In the genomic region with DNA sequence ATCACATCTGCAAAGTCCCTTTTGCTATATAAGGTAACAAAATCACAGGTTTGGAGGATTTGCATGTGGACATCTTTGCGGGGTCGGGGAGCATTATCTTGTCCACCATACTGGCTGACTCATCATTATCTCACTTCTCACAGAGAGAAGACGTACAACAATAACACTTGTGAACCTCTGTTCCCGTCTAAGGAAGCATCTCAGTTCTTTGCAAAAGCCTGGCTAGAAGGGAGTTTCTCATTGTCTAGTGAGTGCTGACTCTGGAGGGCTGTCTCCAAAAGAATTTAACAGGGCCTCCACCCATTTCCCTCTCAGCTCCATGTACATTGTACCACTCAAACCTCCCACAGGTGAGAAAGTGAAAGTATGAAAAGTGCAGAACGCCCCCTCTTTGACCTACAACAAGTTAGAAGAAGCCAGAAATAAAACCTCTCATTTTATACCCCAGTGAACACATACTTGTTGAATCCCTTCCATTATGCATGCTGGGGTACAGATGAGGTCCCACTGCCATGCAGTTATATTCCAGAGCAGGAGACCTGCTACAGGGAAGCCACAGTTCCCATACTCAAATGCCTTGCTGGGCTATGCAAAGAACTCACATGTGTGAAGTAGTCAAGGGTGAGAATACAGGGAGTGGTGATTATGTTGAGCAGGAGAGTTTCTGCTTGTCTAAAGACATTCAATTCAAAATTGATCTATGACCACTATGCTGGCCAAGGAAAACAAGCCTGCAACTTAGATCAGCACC, we compare ENCODE assay signal across 10 cellular contexts.
DNase-seq lines count a peak whose midpoint lies in the region; ATAC-seq and TF ChIP-seq lines count a peak whose summit lies in the region.
"Had no signal": no experiment of that assay in that cellular context is flagged by ENCODE, and none has a peak within 500 bp of the region (broad histone marks: within the 10 kb centered on the region; RNA-seq: fewer than 3 reads in every experiment).

No MANE protein-coding gene starts in this region.

- DNase-seq in naive B cell, result no peak
- no peak for DNase-seq in SKM-1 (lab: John Stamatoyannopoulos, UW; ENCODE audit: unreplicated experiment)
- no peak for DNase-seq in NCI-H146 (lab: John Stamatoyannopoulos, UW)
- DNase-seq in HK-2 (ENCODE audit: unreplicated experiment), result no peak
- DNase-seq in progenitor cell of endocrine pancreas (ENCODE audit: low spot score, unreplicated experiment), result no peak
- DNase-seq: kidney, NCI-H2171 had no signal

- H3K27me3 Mint-ChIP-seq in IgD-negative memory B cell (no peaks in the 10 kb centered on the region), naive B cell (no peaks in the 10 kb centered on the region), progenitor cell of endocrine pancreas (no peaks in the 10 kb centered on the region)

- ATAC-seq in GM18520 (IDR thresholded peaks at IDR 0.05; ENCODE audit: unreplicated experiment), result peak; percentile 59
- ATAC-seq in GM21723 (IDR thresholded peaks at IDR 0.05; ENCODE audit: unreplicated experiment), result peak; percentile 68
- peak in 1 of 2 donors; percentile 50 for ATAC-seq in naive B cell (ENCODE audit: low read depth in 2 of 2)

- H3K36me3 Mint-ChIP-seq in IgD-negative memory B cell, result peaks cover 7% of the 10 kb centered on the region
- peaks cover 7 to 25% of the 10 kb centered on the region in 2 donors for H3K36me3 Mint-ChIP-seq in naive B cell
- peaks cover 10% of the 10 kb centered on the region for H3K36me3 Mint-ChIP-seq in progenitor cell of endocrine pancreas (ENCODE audit: insufficient read depth)

- H3K4me1 Mint-ChIP-seq in IgD-negative memory B cell (peaks cover 16 to 29% (median 27%) of the 10 kb centered on the region in 3 donors), naive B cell (peaks cover 22 to 28% (median 25%) of the 10 kb centered on the region in 3 donors), progenitor cell of endocrine pancreas (ENCODE audit: low read depth) (peaks cover 1% of the 10 kb centered on the region)

- H3K4me3 Mint-ChIP-seq in IgD-negative memory B cell (peak overlapping the region; percentile 54 to 87 (median 70)), naive B cell (peak overlapping the region in 7 of 8 donors; percentile 16 to 80 (median 59)), progenitor cell of endocrine pancreas (ENCODE audit: low read depth) (no peak overlapping the region)

- peaks cover 2 to 9% (median 6%) of the 10 kb centered on the region in 3 donors for H3K9me3 Mint-ChIP-seq in IgD-negative memory B cell
- H3K9me3 Mint-ChIP-seq in naive B cell, result peaks cover 13 to 29% (median 20%) of the 10 kb centered on the region in 7 donors
- H3K9me3 Mint-ChIP-seq in progenitor cell of endocrine pancreas (ENCODE audit: low read depth), result peaks cover 26% of the 10 kb centered on the region

- H3K27ac Mint-ChIP-seq in IgD-negative memory B cell, result peak overlapping the region in 2 of 3 donors; percentile 28 to 81
- H3K27ac Mint-ChIP-seq in naive B cell, result peak overlapping the region in 1 of 6 donors; percentile 55
- H3K27ac Mint-ChIP-seq in progenitor cell of endocrine pancreas, result no peak overlapping the region

- TF ChIP-seq CTCF in progenitor cell of endocrine pancreas (IDR thresholded peaks at IDR 0.05; ENCODE audit: unreplicated experiment), result no peak
